12 cellular contexts compared by ENCODE assay signal in genomic region chr1:2330511-2331199, GRCh38.
DNase-seq lines count a peak whose midpoint lies in the region; ATAC-seq and TF ChIP-seq lines count a peak whose summit lies in the region.
"Had no signal": no experiment of that assay in that cellular context is flagged by ENCODE, and none has a peak within 500 bp of the region (broad histone marks: within the 10 kb centered on the region; RNA-seq: fewer than 3 reads in every experiment).

No MANE protein-coding gene starts in this region.

- H3K36me3 ChIP-seq in heart right ventricle (no peaks in the 10 kb centered on the region), prostate gland (no peaks in the 10 kb centered on the region)
- H3K36me3 ChIP-seq: BLaER1 treated with 17β-estradiol and CSF1 and Interleukin-3, amounts not matched to agents 10 nM and 100 nM had no signal

- no peaks in the 10 kb centered on the region for H3K9me3 ChIP-seq in heart right ventricle
- no peaks in the 10 kb centered on the region for H3K9me3 ChIP-seq in prostate gland

- H3K27ac ChIP-seq in heart right ventricle (peak overlapping the region in 6 of 10 donors; percentile 18 to 49 (median 35)), prostate gland (peak overlapping the region; percentile 10 to 20)
- H3K27ac ChIP-seq: BLaER1 treated with 17β-estradiol and CSF1 and Interleukin-3, amounts not matched to agents 10 nM and 100 nM had no signal

- 33 to 43% methylated on average over 32 of the region's 32 CpGs for WGBS in heart right ventricle, 2 donors
- WGBS in prostate gland = 33% methylated on average over 31 of the region's 32 CpGs

- peak; percentile 38 to 82 (median 72) for ATAC-seq in heart right ventricle
- no peak for ATAC-seq in GM18519 (IDR thresholded peaks at IDR 0.05; ENCODE audit: low FRiP score, unreplicated experiment)
- no peak for ATAC-seq in GM21529 (IDR thresholded peaks at IDR 0.05; ENCODE audit: unreplicated experiment)
- ATAC-seq in GM21576 (IDR thresholded peaks at IDR 0.05; ENCODE audit: unreplicated experiment) = no peak
- ATAC-seq: effector memory CD8-positive, alpha-beta T cell had no signal

- peak; percentile 92 for DNase-seq in AG08395 (ENCODE audit: low spot score)
- peak; percentile 12 for DNase-seq in amniotic stem cell (lab: John Stamatoyannopoulos, UW)
- no peak for DNase-seq in heart right ventricle
- no peak for DNase-seq in prostate gland (ENCODE audit: low spot score)
- no peak for DNase-seq in COLO829 (ENCODE audit: low spot score)
- DNase-seq: activated T-cell treated with anti-CD3 and anti-CD28 coated beads, Interleukin-2, amount 50 U/mL, for 48 hours; effector memory CD8-positive, alpha-beta T cell; stimulated activated CD4-positive, alpha-beta T cell treated with anti-CD3 and anti-CD28 coated beads, Interleukin-4, amount 100 ng/mL, for 1 hour had no signal

- intact Hi-C loops in heart right ventricle (cut with DNase I) = loop anchor here in 1 of 10 donors (5.0 kb wide), 1 partner anchor 47 kb away; no protein-coding TSS in a partner anchor
- intact Hi-C loops in prostate gland (cut with DNase I) = no loop called here

- TF ChIP-seq CTCF in heart right ventricle (IDR thresholded peaks at IDR 0.05) = peak in 2 of 9 donors; percentile 6 to 17
- TF ChIP-seq CTCF in prostate gland (IDR thresholded peaks at IDR 0.05) = no peak

- no peak for TF ChIP-seq POLR2A in prostate gland (IDR thresholded peaks at IDR 0.05)

- H3K4me1 ChIP-seq in heart right ventricle (peaks cover 8 to 18% (median 10%) of the 10 kb centered on the region in 9 donors), prostate gland (replicated peaks) (peaks cover 8% of the 10 kb centered on the region)

- H3K4me3 ChIP-seq in heart right ventricle = no peak overlapping the region
- H3K4me3 ChIP-seq in prostate gland = no peak overlapping the region
- H3K4me3 ChIP-seq: BLaER1 treated with 17β-estradiol and CSF1 and Interleukin-3, amounts not matched to agents 10 nM and 100 nM had no signal

- H3K27me3 ChIP-seq in heart right ventricle = no peaks in the 10 kb centered on the region
- no peaks in the 10 kb centered on the region for H3K27me3 ChIP-seq in prostate gland (replicated peaks; ENCODE audit: insufficient read depth)
- H3K27me3 ChIP-seq: BLaER1 treated with 17β-estradiol and CSF1 and Interleukin-3, amounts not matched to agents 10 nM and 100 nM had no signal

Comparison
In these comparisons a context has a peak if more than half of its experiments do, and no peak if none do; other contexts are left out.
1. DNase-seq: peak in AG08395 (single experiment) and amniotic stem cell (single experiment); none in heart right ventricle (0 of 2), prostate gland (single experiment) and COLO829 (single experiment).
2. ATAC-seq: peak in heart right ventricle (8 of 8); none in GM18519 (single experiment), GM21529 (single experiment) and GM21576 (single experiment).